Comparison of ENCODE assay signal across 30 cellular contexts in genomic region chr7:36015733-36016132, GRCh38.
DNase-seq lines count a peak whose midpoint lies in the region; ATAC-seq and TF ChIP-seq lines count a peak whose summit lies in the region.
"Had no signal": no experiment of that assay in that cellular context is flagged by ENCODE, and none has a peak within 500 bp of the region (broad histone marks: within the 10 kb centered on the region; RNA-seq: fewer than 3 reads in every experiment).

No MANE protein-coding gene starts in this region.

- ATAC-seq in HG03460 (IDR thresholded peaks at IDR 0.05; ENCODE audit: unreplicated experiment) = no peak
- ATAC-seq in GM19463 (IDR thresholded peaks at IDR 0.05; ENCODE audit: unreplicated experiment) = no peak
- ATAC-seq: activated CD8-positive, alpha-beta T cell treated with anti-CD3 and anti-CD28 coated beads, Interleukin-2, amount 10 ng/mL, durations not matched to agents 7 days and 5 days; heart left ventricle; left lobe of liver; psoas muscle had no signal

- peaks cover 5% of the 10 kb centered on the region; the same call in 1 of the 2 replicates for H3K27me3 Mint-ChIP-seq in HFFc6 (ENCODE audit: insufficient read depth)
- peaks cover 2% of the 10 kb centered on the region in 3 donors for H3K27me3 Mint-ChIP-seq in CD14-positive monocyte (ENCODE audit: low read depth in 3 of 3)

- H3K9me3 ChIP-seq in adipocyte (ENCODE audit: control insufficient read depth, low read length) = no peaks in the 10 kb centered on the region
- H3K9me3 ChIP-seq: BE2C, colonic mucosa, heart left ventricle, MG63, neutrophil, Peyer's patch, psoas muscle, SJSA1, stomach, transverse colon had no signal

- no peaks in the 10 kb centered on the region for H3K36me3 ChIP-seq in adipocyte (ENCODE audit: control insufficient read depth, insufficient read depth, low read length, severe bottlenecking)
- H3K36me3 ChIP-seq: BE2C, colonic mucosa, heart left ventricle, MG63, neutrophil, Peyer's patch, SJSA1, stomach, transverse colon had no signal

- H3K4me3 Mint-ChIP-seq in HFFc6 (no peak overlapping the region), CD14-positive monocyte (no peak overlapping the region)
- H3K4me3 Mint-ChIP-seq: activated CD8-positive, alpha-beta T cell treated with anti-CD3 and anti-CD28 coated beads, Interleukin-2, amount 10 ng/mL, durations not matched to agents 7 days and 5 days; brain; endodermal cell; T-helper 1 cell treated with Interleukin-12 subunit alpha and Interleukin-12 subunit beta and Interleukin-4 antibody, amounts not matched to agents 30 μg/mL and 1 μg/mL, for 36 hours had no signal

- H3K9me3 Mint-ChIP-seq in HFFc6 = no peaks in the 10 kb centered on the region
- H3K9me3 Mint-ChIP-seq in CD14-positive monocyte = peaks cover 0 to 9% (median 4%) of the 10 kb centered on the region in 7 donors
- H3K9me3 Mint-ChIP-seq: endodermal cell; T-helper 1 cell treated with Interleukin-12 subunit alpha and Interleukin-12 subunit beta and Interleukin-4 antibody, amounts not matched to agents 30 μg/mL and 1 μg/mL, for 36 hours had no signal

- H3K4me1 Mint-ChIP-seq in HFFc6 (ENCODE audit: low read depth) (peaks cover 12% of the 10 kb centered on the region), CD14-positive monocyte (no peaks in the 10 kb centered on the region)

- TF ChIP-seq CTCF in HFFc6 (IDR thresholded peaks at IDR 0.05) = no peak
- TF ChIP-seq CTCF in fibroblast of villous mesenchyme (IDR thresholded peaks at IDR 0.05; ENCODE audit: insufficient read depth, low read depth, low read length) = no peak
- no peak for TF ChIP-seq CTCF in GM10266 (IDR thresholded peaks at IDR 0.05; ENCODE audit: control insufficient read depth, insufficient read depth, low read depth, missing control alignments)
- TF ChIP-seq CTCF in CD14-positive monocyte (IDR thresholded peaks at IDR 0.05) = no peak

- H3K9ac ChIP-seq in adipocyte (ENCODE audit: low read length) = no peak overlapping the region

- H3K4me1 ChIP-seq in adipocyte (ENCODE audit: control insufficient read depth, insufficient read depth, low read length) = no peaks in the 10 kb centered on the region
- H3K4me1 ChIP-seq: BE2C, colonic mucosa, heart left ventricle, Peyer's patch, psoas muscle, stomach, transverse colon had no signal

- intact Hi-C loops in CD14-positive monocyte (cut with micrococcal nuclease) = no loop called here

- H3K27ac Mint-ChIP-seq in HFFc6 (no peak overlapping the region), CD14-positive monocyte (no peak overlapping the region)
- H3K27ac Mint-ChIP-seq: activated CD8-positive, alpha-beta T cell treated with anti-CD3 and anti-CD28 coated beads, Interleukin-2, amount 10 ng/mL, durations not matched to agents 7 days and 5 days; brain; endodermal cell; T-helper 1 cell treated with Interleukin-12 subunit alpha and Interleukin-12 subunit beta and Interleukin-4 antibody, amounts not matched to agents 30 μg/mL and 1 μg/mL, for 36 hours had no signal

- H3K36me3 Mint-ChIP-seq in HFFc6 (ENCODE audit: low read depth) = no peaks in the 10 kb centered on the region
- no peaks in the 10 kb centered on the region for H3K36me3 Mint-ChIP-seq in CD14-positive monocyte
- H3K36me3 Mint-ChIP-seq: brain had no signal

- peak; percentile 40 for DNase-seq in A172 (ENCODE audit: low spot score)
- DNase-seq in HFFc6 = peak; percentile 43
- DNase-seq in adipocyte (ENCODE audit: low read depth) = peak; percentile 45
- DNase-seq in fibroblast of villous mesenchyme (ENCODE audit: low read depth) = peak; percentile 33
- DNase-seq in GM10266 (ENCODE audit: extremely low spot score) = no peak
- DNase-seq in CD14-positive monocyte (ENCODE audit: low spot score) = no peak
- DNase-seq: 8988T; activated CD4-positive, alpha-beta T cell treated with anti-CD3 and anti-CD28 coated beads for 1 hour; activated CD8-positive, alpha-beta T cell treated with anti-CD3 and anti-CD28 coated beads, Interleukin-2, amount 10 ng/mL, durations not matched to agents 7 days and 5 days; activated effector memory CD4-positive, alpha-beta T cell treated with Interleukin-2 at 50 U/mL for 16 hours; activated T-cell treated with anti-CD3 and anti-CD28 coated beads for 4 hours; BE2C; colonic mucosa; heart left ventricle; mesendoderm; MG63; NCI-H1417 treated with DMSO at 0.1 percent for 48 hours; NCI-H510A treated with DMSO at 0.1 percent for 48 hours; Peyer's patch; psoas muscle; stomach; transverse colon had no signal

- no peaks in the 10 kb centered on the region for H3K27me3 ChIP-seq in adipocyte (replicated peaks; ENCODE audit: control insufficient read depth, insufficient read depth, low read length)
- H3K27me3 ChIP-seq: BE2C, colonic mucosa, heart left ventricle, MG63, neutrophil, Peyer's patch, SJSA1, stomach, transverse colon had no signal

- H3K4me3 ChIP-seq in adipocyte (ENCODE audit: low read length) (no peak overlapping the region), fibroblast of villous mesenchyme (ENCODE audit: low read depth, low read length) (no peak overlapping the region)
- H3K4me3 ChIP-seq: colonic mucosa, heart left ventricle, MG63, Peyer's patch, psoas muscle, SJSA1, stomach, transverse colon had no signal

Comparison
In these comparisons a context has a peak if more than half of its experiments do, and no peak if none do; other contexts are left out.
1. DNase-seq: peak in A172 (single experiment), HFFc6 (single experiment), adipocyte (single experiment) and fibroblast of villous mesenchyme (single experiment); none in GM10266 (single experiment) and CD14-positive monocyte (single experiment).